15 cellular contexts compared by ENCODE assay signal in the genomic region with DNA sequence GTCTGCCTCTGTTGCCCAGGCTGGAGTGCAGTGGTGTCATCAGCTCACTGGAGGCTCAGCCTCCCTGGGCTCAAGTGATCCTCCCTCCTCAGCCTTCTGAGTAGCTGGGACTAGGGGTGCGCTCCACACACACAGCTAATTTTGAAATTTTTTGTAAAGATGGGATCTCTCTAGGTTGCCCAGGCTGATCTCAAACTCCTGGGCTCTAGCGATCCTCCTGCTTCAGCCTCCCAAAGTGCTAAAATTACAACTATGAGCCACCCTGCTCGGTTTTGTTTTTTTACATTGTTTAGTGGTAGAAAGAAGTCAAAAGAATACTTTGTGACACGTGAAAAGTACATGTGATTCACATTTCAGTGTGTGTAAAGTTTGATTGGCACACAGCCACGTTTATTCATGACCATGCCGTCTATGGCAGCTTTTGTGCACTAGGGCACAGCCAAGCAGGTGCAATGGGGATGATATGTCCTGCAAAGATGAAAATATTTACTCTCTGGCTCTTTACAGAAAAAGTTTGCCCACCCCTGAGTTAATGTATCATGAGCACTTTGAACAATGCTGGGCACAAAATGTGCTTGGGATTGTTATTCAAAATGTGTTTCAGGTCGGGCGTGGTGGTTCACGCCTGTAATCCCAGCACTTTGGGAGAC. TPM values are rescaled to one million over a fixed set of nuclear protein-coding genes. Genes with fewer than 3 reads are reported as not detected.
A peak's percentile ranks its signal among the peaks of the same experiment; 100 is the strongest.
DNase-seq lines count a peak whose midpoint lies in the region; ATAC-seq, FAIRE-seq and TF ChIP-seq lines count a peak whose summit lies in the region.
"Had no signal": no experiment of that assay in that cellular context is flagged by ENCODE, and none has a peak within 500 bp of the region (broad histone marks: within the 10 kb centered on the region; RNA-seq: fewer than 3 reads in every experiment).

No MANE protein-coding gene starts in this region.

- no peaks in the 10 kb centered on the region for H3K79me2 ChIP-seq in endothelial cell of umbilical vein (ENCODE audit: control insufficient read depth, insufficient read depth, low read length)

- intact Hi-C loops in endothelial cell of umbilical vein (cut with micrococcal nuclease), result no loop called here

- CTCF ChIA-PET in endothelial cell of umbilical vein (lab: Charles Lee), result interaction anchor here (0.6 to 1.3 kb wide), 2 partner anchors 42 to 122 kb away, joined by 3 read pairs; no protein-coding TSS in a partner anchor

- no peak overlapping the region for H2AFZ ChIP-seq in endothelial cell of umbilical vein (ENCODE audit: low read depth, low read length)

- no peak overlapping the region for H3K27ac ChIP-seq in endothelial cell of umbilical vein (ENCODE audit: insufficient read depth, low read depth, low read length)
- H3K27ac ChIP-seq: testis had no signal

- no peaks in the 10 kb centered on the region for H3K9me3 ChIP-seq in endothelial cell of umbilical vein (replicated peaks; ENCODE audit: control insufficient read depth, insufficient read depth, low read length)
- H3K9me3 ChIP-seq: testis had no signal

- H3K4me2 ChIP-seq in endothelial cell of umbilical vein (ENCODE audit: insufficient read depth, low read length), result no peak overlapping the region

- TF ChIP-seq CTCF in endothelial cell of umbilical vein (IDR thresholded peaks at IDR 0.05; ENCODE audit: extremely low read depth in 1 of 2, insufficient read depth in 1 of 2, low read depth in 1 of 2, low read length in 2 of 2), result no peak

- DNase-seq in DMS153 (lab: John Stamatoyannopoulos, UW) (peak; percentile 76), NCI-H345 (lab: John Stamatoyannopoulos, UW) (peak; percentile 90), endothelial cell of umbilical vein (ENCODE audit: low read depth, low spot score) (peak; percentile 41), mucosa of gallbladder (ENCODE audit: low spot score) (peak; percentile 74), NCI-H146 (lab: John Stamatoyannopoulos, UW) (no peak)
- DNase-seq: activated CD4-positive, alpha-beta T cell treated with anti-CD3 and anti-CD28 coated beads for 36 hours; activated naive CD8-positive, alpha-beta T cell treated with anti-CD3 and anti-CD28 coated beads, Interleukin-2, amount 10 ng/mL, durations not matched to agents 7 days and 5 days; HCEC 1CT; NCI-H2227 treated with DMSO at 0.1 percent for 48 hours; T-helper 17 cell; testis had no signal

- TF ChIP-seq POLR2A in endothelial cell of umbilical vein (IDR thresholded peaks at IDR 0.05; ENCODE audit: low read depth, low read length), result no peak

- ATAC-seq in HG02763 (IDR thresholded peaks at IDR 0.05; ENCODE audit: unreplicated experiment) (no peak), HG02973 (IDR thresholded peaks at IDR 0.05; ENCODE audit: unreplicated experiment) (no peak), HG03565 (IDR thresholded peaks at IDR 0.05; ENCODE audit: unreplicated experiment) (no peak)
- ATAC-seq: activated CD4-positive, alpha-beta T cell treated with anti-CD3 and anti-CD28 coated beads for 36 hours; T-helper 17 cell had no signal

- no peak for FAIRE-seq in endothelial cell of umbilical vein (lab: Jason Lieb, UNC)
- FAIRE-seq: RCC 7860 had no signal

- H3K27me3 ChIP-seq in endothelial cell of umbilical vein (ENCODE audit: control insufficient read depth in 2 of 2, insufficient read depth in 2 of 2, low read length in 2 of 2), result no peaks in the 10 kb centered on the region
- H3K27me3 ChIP-seq: testis had no signal

- H3K4me3 ChIP-seq in endothelial cell of umbilical vein (replicated peaks in 1 of 3; ENCODE audit: insufficient read depth in 1 of 3, low read depth in 1 of 3, low read length in 3 of 3), result no peak overlapping the region
- H3K4me3 ChIP-seq: testis had no signal

- no peaks in the 10 kb centered on the region for H3K9me1 ChIP-seq in endothelial cell of umbilical vein (replicated peaks; ENCODE audit: control insufficient read depth, extremely low read depth, insufficient read depth, low read length)

- no peaks in the 10 kb centered on the region for H3K36me3 ChIP-seq in endothelial cell of umbilical vein (ENCODE audit: control insufficient read depth in 2 of 2, extremely low read depth in 1 of 2, insufficient read depth in 2 of 2, low read length in 2 of 2)

- dilution Hi-C loops in endothelial cell of umbilical vein (cut with MboI; ENCODE audit: extremely low pct_ligation_motif_present, low sequenced_read_pairs), result no loop called here

- H3K4me1 ChIP-seq in endothelial cell of umbilical vein (ENCODE audit: control insufficient read depth, extremely low read depth, insufficient read depth, low read length), result no peaks in the 10 kb centered on the region

- POLR2A ChIA-PET in endothelial cell of umbilical vein (lab: Charles Lee), result interaction anchor here (0.6 kb wide), 1 partner anchor 66 kb away, joined by 5 read pairs; no protein-coding TSS in a partner anchor

- H4K20me1 ChIP-seq in endothelial cell of umbilical vein (replicated peaks; ENCODE audit: control insufficient read depth, extremely low read depth, insufficient read depth, low read length), result no peaks in the 10 kb centered on the region

- H3K9ac ChIP-seq in endothelial cell of umbilical vein (replicated peaks; ENCODE audit: extremely low read depth, insufficient read depth, low read length), result no peak overlapping the region

- BruUV-seq in endothelial cell of umbilical vein (replicated peaks; lab: Mats Ljungman, UMichigan), result no TSS peak

TF ChIP-seq in endothelial cell of umbilical vein, 7 proteins besides CTCF, POLR2A, EP300 and RAD21:
- TF ChIP-seq, protein P1, sequence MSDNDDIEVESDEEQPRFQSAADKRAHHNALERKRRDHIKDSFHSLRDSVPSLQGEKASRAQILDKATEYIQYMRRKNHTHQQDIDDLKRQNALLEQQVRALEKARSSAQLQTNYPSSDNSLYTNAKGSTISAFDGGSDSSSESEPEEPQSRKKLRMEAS (IDR thresholded peaks at IDR 0.05; ENCODE audit: insufficient read depth, insufficient read length), result no peak
- no peak for TF ChIP-seq FOS (IDR thresholded peaks at IDR 0.05; ENCODE audit: borderline replicate concordance, insufficient read depth, low read length)
- TF ChIP-seq EZH2 (IDR thresholded peaks at IDR 0.05; ENCODE audit: borderline replicate concordance, low read depth, low read length, severe bottlenecking), result no peak
- TF ChIP-seq GATA2 (IDR thresholded peaks at IDR 0.05; ENCODE audit: insufficient read depth, insufficient read length, low read depth, low read length), result no peak
- TF ChIP-seq POLR2AphosphoS5 (IDR thresholded peaks at IDR 0.05; ENCODE audit: insufficient read depth, low read depth, low read length), result no peak
- no peak for TF ChIP-seq MYC (IDR thresholded peaks at IDR 0.05; ENCODE audit: low read depth, low read length)
- TF ChIP-seq JUN (IDR thresholded peaks at IDR 0.05; ENCODE audit: borderline replicate concordance, insufficient read depth, insufficient read length, low read depth), result no peak

RNA-seq across cellular contexts. Expression of a gene that starts 16.2 kb away (rescaled TPM):
- total RNA-seq in endothelial cell of umbilical vein, result 131 and 133 TPM in 2 replicates
- 8.5 and 11.4 TPM in 2 replicates for polyA plus RNA-seq in endothelial cell of umbilical vein
- polyA plus RNA-seq in endothelial cell of umbilical vein (2011; cell fraction: cytosol; rRNA removed), result 12.8 and 14.1 TPM in 2 replicates
- 21.9 and 24.5 TPM in 2 replicates for polyA plus RNA-seq in endothelial cell of umbilical vein (2011; cell fraction: nucleus; rRNA removed)
- polyA plus RNA-seq in endothelial cell of umbilical vein (2012), result 41.1 and 45.2 TPM in 2 replicates
- polyA minus RNA-seq in endothelial cell of umbilical vein, result 16.4 and 18.3 TPM in 2 replicates
- polyA minus RNA-seq in endothelial cell of umbilical vein (2011; cell fraction: cytosol; rRNA and poly(A)+ RNA removed), result 35.0 TPM
- polyA minus RNA-seq in endothelial cell of umbilical vein (2011; cell fraction: nucleus; rRNA and poly(A)+ RNA removed), result 14.8 and 32.1 TPM in 2 replicates
- 254 TPM for total RNA-seq in mucosa of gallbladder
